18 cellular contexts compared by ENCODE assay signal in the genomic region with DNA sequence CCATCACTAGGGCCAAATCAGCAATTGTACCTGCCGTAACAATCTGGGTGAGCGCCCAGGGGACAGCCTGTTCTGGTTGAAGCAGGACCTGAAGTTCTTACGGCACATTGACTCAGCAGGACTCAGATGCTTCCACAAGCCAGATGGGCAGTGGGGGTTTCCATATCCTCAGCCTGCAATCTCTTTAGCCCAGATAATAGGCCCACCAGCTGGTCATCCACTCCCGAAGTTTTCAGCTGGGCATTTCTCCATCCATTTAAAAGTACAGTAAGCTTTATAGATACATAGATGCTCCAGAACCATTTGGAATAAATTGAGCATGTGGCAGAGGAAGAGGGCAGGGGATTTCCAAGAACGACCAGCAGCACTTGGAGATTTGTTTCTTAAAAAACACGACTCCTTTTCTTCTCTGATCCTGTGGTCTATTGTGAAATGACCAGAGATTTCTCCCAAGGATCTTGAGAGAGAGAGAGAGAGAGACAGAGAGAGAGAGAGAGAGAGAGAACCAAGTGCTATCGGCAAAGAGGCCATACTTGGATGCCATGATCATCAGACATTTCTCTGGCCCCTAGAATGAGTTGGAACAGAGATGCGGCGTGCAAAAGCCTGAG.
DNase-seq lines count a peak whose midpoint lies in the region; ATAC-seq and TF ChIP-seq lines count a peak whose summit lies in the region.
"Had no signal": no experiment of that assay in that cellular context is flagged by ENCODE, and none has a peak within 500 bp of the region (broad histone marks: within the 10 kb centered on the region; RNA-seq: fewer than 3 reads in every experiment).

No MANE protein-coding gene starts in this region.

- H3K27me3 ChIP-seq in adipocyte (replicated peaks; ENCODE audit: control insufficient read depth, insufficient read depth, low read length) (no peaks in the 10 kb centered on the region), osteoblast (ENCODE audit: insufficient read depth, low read length) (no peaks in the 10 kb centered on the region)

- H3K4me2 ChIP-seq in osteoblast (ENCODE audit: insufficient read depth, low read length), result no peak overlapping the region
- H3K4me2 ChIP-seq: A549 had no signal

- H3K27me3 Mint-ChIP-seq in activated naive CD8-positive, alpha-beta T cell treated with anti-CD3 and anti-CD28 coated beads for 36 hours, result peaks cover 8% of the 10 kb centered on the region
- H3K27me3 Mint-ChIP-seq: CD4-positive, CD25-positive, alpha-beta regulatory T cell had no signal

- peaks cover 15% of the 10 kb centered on the region for H3K4me1 Mint-ChIP-seq in activated naive CD8-positive, alpha-beta T cell treated with anti-CD3 and anti-CD28 coated beads for 36 hours

- H3K9me3 ChIP-seq in adipocyte (ENCODE audit: control insufficient read depth, low read length), result no peaks in the 10 kb centered on the region
- no peaks in the 10 kb centered on the region for H3K9me3 ChIP-seq in osteoblast (ENCODE audit: low read depth, low read length)
- H3K9me3 ChIP-seq: A549 had no signal

- no peaks in the 10 kb centered on the region for H4K20me1 ChIP-seq in osteoblast (ENCODE audit: insufficient read depth, low read length)

- H3K36me3 Mint-ChIP-seq in activated naive CD8-positive, alpha-beta T cell treated with anti-CD3 and anti-CD28 coated beads for 36 hours, result no peaks in the 10 kb centered on the region
- H3K36me3 Mint-ChIP-seq: activated CD8-positive, alpha-beta memory T cell treated with anti-CD3 and anti-CD28 coated beads, Interleukin-2, amount 10 ng/mL, durations not matched to agents 7 days and 5 days; CD4-positive, CD25-positive, alpha-beta regulatory T cell had no signal

- H2AFZ ChIP-seq in osteoblast (ENCODE audit: low read length), result peak overlapping the region; percentile 4

- no peak overlapping the region for H3K9ac ChIP-seq in adipocyte (ENCODE audit: low read length)

- no peak overlapping the region for H3K27ac Mint-ChIP-seq in activated naive CD8-positive, alpha-beta T cell treated with anti-CD3 and anti-CD28 coated beads for 36 hours
- H3K27ac Mint-ChIP-seq: activated CD8-positive, alpha-beta memory T cell treated with anti-CD3 and anti-CD28 coated beads, Interleukin-2, amount 10 ng/mL, durations not matched to agents 7 days and 5 days; stimulated activated naive CD8-positive, alpha-beta T cell treated with anti-CD3 and anti-CD28 coated beads, Interleukin-15, Interleukin-2, amounts not matched to agents 100 ng/mL and 50 ng/mL, for 24 hours had no signal

- H3K4me1 ChIP-seq in adipocyte (ENCODE audit: control insufficient read depth, insufficient read depth, low read length) (peaks cover 26% of the 10 kb centered on the region), osteoblast (ENCODE audit: insufficient read depth, low read length) (peaks cover 9% of the 10 kb centered on the region)

- H3K9me3 Mint-ChIP-seq in activated naive CD8-positive, alpha-beta T cell treated with anti-CD3 and anti-CD28 coated beads for 36 hours, result peaks cover 6% of the 10 kb centered on the region
- H3K9me3 Mint-ChIP-seq: stimulated activated naive CD8-positive, alpha-beta T cell treated with anti-CD3 and anti-CD28 coated beads, Interleukin-15, Interleukin-2, amounts not matched to agents 100 ng/mL and 50 ng/mL, for 24 hours had no signal

- H3K36me3 ChIP-seq in adipocyte (ENCODE audit: control insufficient read depth, insufficient read depth, low read length, severe bottlenecking) (no peaks in the 10 kb centered on the region), osteoblast (ENCODE audit: insufficient read depth, low read length) (no peaks in the 10 kb centered on the region)

- no peak overlapping the region for H3K4me3 ChIP-seq in adipocyte (ENCODE audit: low read length)
- H3K4me3 ChIP-seq in osteoblast (ENCODE audit: insufficient read depth, low read length), result no peak overlapping the region
- H3K4me3 ChIP-seq: A549 had no signal

- no peaks in the 10 kb centered on the region for H3K79me2 ChIP-seq in osteoblast (ENCODE audit: insufficient read depth, low read length)

- no peak for ATAC-seq in HG03432 (IDR thresholded peaks at IDR 0.05; ENCODE audit: unreplicated experiment)
- ATAC-seq: A549; activated CD8-positive, alpha-beta memory T cell treated with anti-CD3 and anti-CD28 coated beads, Interleukin-2, amount 10 ng/mL, durations not matched to agents 7 days and 5 days; esophagus mucosa; left colon had no signal

- no peak overlapping the region for H3K27ac ChIP-seq in osteoblast (ENCODE audit: low read depth, low read length)
- H3K27ac ChIP-seq: A549 had no signal

- no peak overlapping the region for H3K4me3 Mint-ChIP-seq in activated naive CD8-positive, alpha-beta T cell treated with anti-CD3 and anti-CD28 coated beads for 36 hours
- H3K4me3 Mint-ChIP-seq: activated CD8-positive, alpha-beta memory T cell treated with anti-CD3 and anti-CD28 coated beads, Interleukin-2, amount 10 ng/mL, durations not matched to agents 7 days and 5 days; CD4-positive, CD25-positive, alpha-beta regulatory T cell; stimulated activated naive CD8-positive, alpha-beta T cell treated with anti-CD3 and anti-CD28 coated beads, Interleukin-15, Interleukin-2, amounts not matched to agents 100 ng/mL and 50 ng/mL, for 24 hours had no signal

- DNase-seq in DMS 273 (lab: John Stamatoyannopoulos, UW; ENCODE audit: unreplicated experiment) (peak; percentile 81), adipocyte (ENCODE audit: low read depth) (peak; percentile 15), fibroblast of peridontal ligament (ENCODE audit: extremely low read depth) (peak; percentile 56), osteoblast (ENCODE audit: insufficient read length, low spot score, missing footprints) (no peak), AML-193 (lab: John Stamatoyannopoulos, UW) (no peak), NCI-H2081 (lab: John Stamatoyannopoulos, UW) (no peak)
- DNase-seq in activated naive CD8-positive, alpha-beta T cell treated with anti-CD3 and anti-CD28 coated beads for 36 hours, result no peak
- DNase-seq: activated CD8-positive, alpha-beta memory T cell treated with anti-CD3 and anti-CD28 coated beads, Interleukin-2, amount 10 ng/mL, durations not matched to agents 7 days and 5 days; activated gamma-delta T cell; CD4-positive, CD25-positive, alpha-beta regulatory T cell; left colon; NCI-H1048; NCI-H2171 treated with DMSO at 0.1 percent for 48 hours; T-helper 2 cell had no signal

- TF ChIP-seq CTCF in osteoblast (IDR thresholded peaks at IDR 0.05; ENCODE audit: extremely low read depth, low read depth, low read length), result no peak

Comparison
In these comparisons a context has a peak if more than half of its experiments do, and no peak if none do; other contexts are left out.
1. DNase-seq: peak in DMS 273 (single experiment), adipocyte (single experiment) and fibroblast of peridontal ligament (single experiment); none in osteoblast (single experiment), activated naive CD8-positive, alpha-beta T cell treated with anti-CD3 and anti-CD28 coated beads for 36 hours (single experiment), AML-193 (0 of 2) and NCI-H2081 (0 of 2).